Comparison of ENCODE assay signal across 19 cellular contexts in the genomic region with DNA sequence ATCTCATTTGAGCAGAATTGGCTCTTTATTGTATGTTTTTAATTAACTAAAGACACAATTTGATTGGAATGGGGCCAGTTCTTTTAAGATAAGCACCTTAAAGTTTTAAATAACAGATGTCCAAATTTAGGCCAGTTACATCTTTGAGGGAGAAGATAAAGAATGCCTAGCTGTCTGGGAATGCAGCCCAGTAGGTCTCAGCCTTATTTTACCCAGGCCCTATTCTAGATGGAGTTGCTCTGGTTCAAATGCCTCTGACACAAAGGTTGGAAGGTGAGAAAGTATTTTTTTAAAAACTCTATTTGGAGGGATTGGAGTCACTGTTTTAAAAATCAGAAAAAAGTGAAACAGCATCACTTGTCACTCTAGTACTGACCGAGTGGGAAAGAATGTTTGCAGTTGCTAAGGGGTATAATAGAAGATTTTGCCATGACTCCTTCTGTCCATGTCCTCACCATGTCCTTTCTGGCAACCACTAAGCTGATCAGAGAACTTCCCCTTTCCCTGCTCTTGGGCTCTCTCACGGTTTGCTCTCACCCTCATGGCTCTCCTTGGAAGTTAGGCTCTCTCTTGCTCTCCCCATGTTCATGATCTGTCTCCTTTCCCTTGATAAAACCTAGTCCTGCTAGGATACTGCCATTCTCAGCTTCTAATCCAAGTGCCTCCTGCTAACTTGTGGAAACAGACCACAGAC.
"Had no signal": no experiment of that assay in that cellular context is flagged by ENCODE, and none has a peak within 500 bp of the region (broad histone marks: within the 10 kb centered on the region; RNA-seq: fewer than 3 reads in every experiment).

No MANE protein-coding gene starts in this region.

- H3K9me3 ChIP-seq: colonic mucosa, esophagus squamous epithelium, stomach, thoracic aorta, transverse colon had no signal

- H2AFZ ChIP-seq: hepatocyte had no signal

- H3K36me3 ChIP-seq: colonic mucosa, esophagus squamous epithelium, gastroesophageal sphincter, stomach, thoracic aorta, transverse colon had no signal

- H3K4me3 ChIP-seq: colonic mucosa, esophagus squamous epithelium, gastroesophageal sphincter, hepatocyte, stomach, thoracic aorta, transverse colon had no signal

- H3K27me3 ChIP-seq: colonic mucosa, esophagus squamous epithelium, gastroesophageal sphincter, hepatocyte, stomach, transverse colon had no signal

- H3K4me1 ChIP-seq: colonic mucosa, esophagus squamous epithelium, gastroesophageal sphincter, stomach, transverse colon had no signal

- H3K79me2 ChIP-seq: hepatocyte had no signal

- H3K4me2 ChIP-seq: hepatocyte had no signal

- DNase-seq: colonic mucosa; dermis blood vessel endothelial cell; esophagus squamous epithelium; foreskin fibroblast; glutamatergic neuron; kidney; left cardiac atrium; mesendoderm; naive thymus-derived CD4-positive, alpha-beta T cell; nephron progenitor cell; posterior cingulate gyrus; small intestine; stimulated activated CD4-positive, alpha-beta T cell treated with anti-CD3 and anti-CD28 coated beads, Interleukin-12 subunit alpha, Interleukin-12 subunit beta, amount 100 ng/mL, for 4 hours; stimulated activated naive CD4-positive, alpha-beta T cell; stomach; transverse colon had no signal

- ATAC-seq: gastroesophageal sphincter; naive thymus-derived CD4-positive, alpha-beta T cell had no signal

- H3K27ac ChIP-seq: colonic mucosa, esophagus squamous epithelium, gastroesophageal sphincter, hepatocyte, stomach, thoracic aorta, transverse colon had no signal
